ENCODE assay signal across 26 cellular contexts in the genomic region with DNA sequence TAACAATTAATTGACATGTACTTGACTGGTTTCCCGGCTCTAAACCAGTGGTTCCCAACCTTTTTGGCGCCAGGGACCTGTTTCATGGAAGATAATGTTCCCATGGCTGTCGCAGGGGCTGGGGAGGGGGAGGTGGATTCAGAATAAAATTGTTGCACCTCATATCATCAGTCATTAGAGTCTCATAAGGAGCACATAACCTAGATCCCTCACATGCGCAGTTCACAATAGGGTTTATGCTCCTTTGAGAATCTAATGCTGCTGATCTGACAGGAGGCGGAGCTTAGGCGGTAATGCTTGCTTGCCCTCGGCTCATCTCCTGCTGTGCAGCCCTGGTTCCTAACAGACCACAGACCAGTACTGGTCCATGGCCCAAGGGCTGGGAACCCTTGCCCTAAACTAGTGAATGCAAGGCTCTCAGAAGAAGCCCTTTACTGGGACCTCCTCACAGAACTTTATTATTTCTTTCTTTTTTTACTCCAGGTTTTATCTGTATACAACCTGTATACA.
"Had no signal": no experiment of that assay in that cellular context is flagged by ENCODE, and none has a peak within 500 bp of the region (broad histone marks: within the 10 kb centered on the region; RNA-seq: fewer than 3 reads in every experiment).

No MANE protein-coding gene starts in this region.

- H3K27me3 Mint-ChIP-seq: dendritic cell treated with granulocyte-macrophage colony-stimulating factor and Interleukin-4, amounts not matched to agents 40 ng/mL and 50 ng/mL, for 4 days; naive thymus-derived CD4-positive, alpha-beta T cell had no signal

- H3K27ac Mint-ChIP-seq: dendritic cell treated with granulocyte-macrophage colony-stimulating factor and Interleukin-4, amounts not matched to agents 40 ng/mL and 50 ng/mL, for 4 days; naive thymus-derived CD4-positive, alpha-beta T cell; nephron progenitor cell; stimulated activated effector memory CD8-positive, alpha-beta T cell treated with anti-CD3 and anti-CD28 coated beads, Interleukin-12 subunit alpha, Interleukin-12 subunit beta, amount 100 ng/mL, for 72 hours had no signal

- H3K27ac ChIP-seq: colonic mucosa, epithelial cell of prostate, gastrocnemius medialis, left lung, ovary, psoas muscle, sigmoid colon, stomach, thyroid gland had no signal

- H3K36me3 ChIP-seq: colonic mucosa, left lung, ovary had no signal

- H3K4me3 ChIP-seq: colonic mucosa, gastrocnemius medialis, left lung, ovary, psoas muscle, sigmoid colon, stomach, thyroid gland had no signal

- H3K4me1 Mint-ChIP-seq: naive thymus-derived CD4-positive, alpha-beta T cell; nephron progenitor cell; stimulated activated effector memory CD8-positive, alpha-beta T cell treated with anti-CD3 and anti-CD28 coated beads, Interleukin-12 subunit alpha, Interleukin-12 subunit beta, amount 100 ng/mL, for 72 hours had no signal

- H3K4me3 Mint-ChIP-seq: dendritic cell treated with granulocyte-macrophage colony-stimulating factor and Interleukin-4, amounts not matched to agents 40 ng/mL and 50 ng/mL, for 4 days; naive thymus-derived CD4-positive, alpha-beta T cell; nephron progenitor cell; stimulated activated effector memory CD8-positive, alpha-beta T cell treated with anti-CD3 and anti-CD28 coated beads, Interleukin-12 subunit alpha, Interleukin-12 subunit beta, amount 100 ng/mL, for 72 hours had no signal

- ATAC-seq: esophagus mucosa; gastrocnemius medialis; left cardiac atrium; left lung; naive thymus-derived CD4-positive, alpha-beta T cell; psoas muscle; right cardiac atrium; stimulated activated effector memory CD8-positive, alpha-beta T cell treated with anti-CD3 and anti-CD28 coated beads, Interleukin-12 subunit alpha, Interleukin-12 subunit beta, amount 100 ng/mL, for 72 hours had no signal

- DNase-seq: colonic mucosa; foreskin fibroblast; gastrocnemius medialis; head of caudate nucleus; left cardiac atrium; left lung; mesenchymal stem cell; midbrain; naive thymus-derived CD4-positive, alpha-beta T cell; nephron progenitor cell; occipital lobe; ovary; posterior cingulate gyrus; psoas muscle; right cardiac atrium; sigmoid colon; stimulated activated CD4-positive, alpha-beta T cell treated with anti-CD3 and anti-CD28 coated beads, Interleukin-2, amount 100 ng/mL, for 24 hours; stimulated activated CD4-positive, alpha-beta T cell treated with anti-CD3 and anti-CD28 coated beads, Interleukin-4, amount 100 ng/mL, for 24 hours; stimulated activated naive CD4-positive, alpha-beta T cell treated with Interleukin-2 at 50 U/mL for 16 hours; stomach; thyroid gland; trophoblast cell had no signal

- H3K9me3 ChIP-seq: colonic mucosa, gastrocnemius medialis, left lung, ovary, psoas muscle, sigmoid colon, stomach, thyroid gland had no signal

- H3K27me3 ChIP-seq: colonic mucosa, gastrocnemius medialis, left lung, ovary, sigmoid colon, stomach, thyroid gland had no signal

- H3K4me1 ChIP-seq: colonic mucosa, gastrocnemius medialis, left lung, psoas muscle, sigmoid colon, stomach, thyroid gland had no signal

- H3K36me3 Mint-ChIP-seq: naive thymus-derived CD4-positive, alpha-beta T cell; stimulated activated effector memory CD8-positive, alpha-beta T cell treated with anti-CD3 and anti-CD28 coated beads, Interleukin-12 subunit alpha, Interleukin-12 subunit beta, amount 100 ng/mL, for 72 hours had no signal

- H3K9me3 Mint-ChIP-seq: dendritic cell treated with granulocyte-macrophage colony-stimulating factor and Interleukin-4, amounts not matched to agents 40 ng/mL and 50 ng/mL, for 4 days; naive thymus-derived CD4-positive, alpha-beta T cell; nephron progenitor cell; stimulated activated effector memory CD8-positive, alpha-beta T cell treated with anti-CD3 and anti-CD28 coated beads, Interleukin-12 subunit alpha, Interleukin-12 subunit beta, amount 100 ng/mL, for 72 hours had no signal
